In the genomic region with DNA sequence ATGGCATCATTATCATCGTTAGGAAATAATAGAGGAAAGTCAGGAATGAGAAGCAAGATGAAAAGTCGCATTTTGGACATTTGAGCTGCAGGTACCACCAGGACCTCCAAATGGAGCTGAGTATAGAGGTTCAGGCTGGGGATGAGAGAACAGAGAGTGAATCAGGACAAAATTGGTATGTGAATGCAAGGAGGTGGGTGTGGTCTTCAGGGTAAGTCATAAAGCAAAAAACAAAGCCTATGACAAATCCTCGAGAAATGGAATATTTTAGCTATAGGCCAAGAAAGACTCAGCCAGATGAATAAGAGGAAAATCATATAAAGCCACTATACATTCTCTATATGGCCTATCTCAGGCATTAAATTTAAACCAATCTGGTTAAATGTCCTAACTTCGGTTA, we compare ENCODE assay signal across 23 cellular contexts.
"Had no signal": no experiment of that assay in that cellular context is flagged by ENCODE, and none has a peak within 500 bp of the region (broad histone marks: within the 10 kb centered on the region; RNA-seq: fewer than 3 reads in every experiment).

No MANE protein-coding gene starts in this region.

- ATAC-seq: activated CD8-positive, alpha-beta memory T cell treated with anti-CD3 and anti-CD28 coated beads, Interleukin-2, amount 10 ng/mL, durations not matched to agents 7 days and 5 days; activated naive CD4-positive, alpha-beta T cell treated with anti-CD3 and anti-CD28 coated beads, Interleukin-2, amount 50 U/mL, for 72 hours; activated naive CD8-positive, alpha-beta T cell treated with anti-CD3 and anti-CD28 coated beads, Interleukin-2, amount 50 U/mL, for 24 hours; body of pancreas; WTC11 had no signal

- H3K27ac Mint-ChIP-seq: activated CD8-positive, alpha-beta memory T cell treated with anti-CD3 and anti-CD28 coated beads, Interleukin-2, amount 10 ng/mL, durations not matched to agents 7 days and 5 days; activated naive CD4-positive, alpha-beta T cell treated with anti-CD3 and anti-CD28 coated beads, Interleukin-2, amount 50 U/mL, for 72 hours; activated naive CD8-positive, alpha-beta T cell treated with anti-CD3 and anti-CD28 coated beads, Interleukin-2, amount 50 U/mL, for 24 hours; activated T-cell treated with anti-CD3 and anti-CD28 coated beads, Interleukin-2, amount 50 U/mL, for 24 hours; T-helper 1 cell treated with Interleukin-12 subunit alpha and Interleukin-12 subunit beta and Interleukin-4 antibody, amounts not matched to agents 30 μg/mL and 1 μg/mL, for 36 hours; WTC11 had no signal

- H3K4me3 Mint-ChIP-seq: activated CD8-positive, alpha-beta memory T cell treated with anti-CD3 and anti-CD28 coated beads, Interleukin-2, amount 10 ng/mL, durations not matched to agents 7 days and 5 days; activated naive CD8-positive, alpha-beta T cell treated with anti-CD3 and anti-CD28 coated beads, Interleukin-2, amount 50 U/mL, for 24 hours; activated T-cell treated with anti-CD3 and anti-CD28 coated beads, Interleukin-2, amount 50 U/mL, for 24 hours; T-helper 1 cell treated with Interleukin-12 subunit alpha and Interleukin-12 subunit beta and Interleukin-4 antibody, amounts not matched to agents 30 μg/mL and 1 μg/mL, for 36 hours; WTC11 had no signal

- H3K9me3 Mint-ChIP-seq: WTC11 had no signal

- H3K36me3 Mint-ChIP-seq: activated CD8-positive, alpha-beta memory T cell treated with anti-CD3 and anti-CD28 coated beads, Interleukin-2, amount 10 ng/mL, durations not matched to agents 7 days and 5 days; activated naive CD4-positive, alpha-beta T cell treated with anti-CD3 and anti-CD28 coated beads, Interleukin-2, amount 50 U/mL, for 72 hours; WTC11 had no signal

- DNase-seq: activated CD4-positive, alpha-beta T cell treated with anti-CD3 and anti-CD28 coated beads for 48 hours; activated CD4-positive, alpha-beta T cell treated with anti-CD3 and anti-CD28 coated beads, Interleukin-2, amount 50 U/mL, for 48 hours; activated CD4-positive, CD25-positive, alpha-beta regulatory T cell treated with anti-CD3 and anti-CD28 coated beads, Interleukin-2, amount 50 U/mL, for 72 hours; activated CD8-positive, alpha-beta memory T cell treated with anti-CD3 and anti-CD28 coated beads, Interleukin-2, amount 10 ng/mL, durations not matched to agents 7 days and 5 days; activated effector memory CD4-positive, alpha-beta T cell treated with anti-CD3 and anti-CD28 coated beads, Interleukin-2, amount 50 U/mL, for 16 hours; activated naive CD4-positive, alpha-beta T cell treated with Interleukin-2 at 50 U/mL for 16 hours; activated naive CD8-positive, alpha-beta T cell treated with anti-CD3 and anti-CD28 coated beads, Interleukin-2, amount 50 U/mL, for 24 hours; activated T-cell treated with anti-CD3 and anti-CD28 coated beads, Interleukin-2, amount 50 U/mL, for 24 hours; amniotic stem cell; body of pancreas; NCI-H1092 treated with DMSO at 0.1 percent for 48 hours; NCI-H1417 treated with DMSO at 0.1 percent for 48 hours; NCI-H1694; NCI-H2029; NCI-H2107; NCI-H2171 treated with DMSO at 0.1 percent for 48 hours; NCI-H226; NCI-H69; SHP77 treated with DMSO at 0.1 percent for 48 hours had no signal

- H3K27ac ChIP-seq: ascending aorta, body of pancreas had no signal

- H3K4me1 Mint-ChIP-seq: activated CD8-positive, alpha-beta memory T cell treated with anti-CD3 and anti-CD28 coated beads, Interleukin-2, amount 10 ng/mL, durations not matched to agents 7 days and 5 days; activated naive CD8-positive, alpha-beta T cell treated with anti-CD3 and anti-CD28 coated beads, Interleukin-2, amount 50 U/mL, for 24 hours had no signal

- H3K27me3 Mint-ChIP-seq: activated CD8-positive, alpha-beta memory T cell treated with anti-CD3 and anti-CD28 coated beads, Interleukin-2, amount 10 ng/mL, durations not matched to agents 7 days and 5 days; activated naive CD8-positive, alpha-beta T cell treated with anti-CD3 and anti-CD28 coated beads, Interleukin-2, amount 50 U/mL, for 24 hours; activated T-cell treated with anti-CD3 and anti-CD28 coated beads, Interleukin-2, amount 50 U/mL, for 24 hours had no signal
